Comparison of ENCODE assay signal across 1 cellular context in the genomic region with DNA sequence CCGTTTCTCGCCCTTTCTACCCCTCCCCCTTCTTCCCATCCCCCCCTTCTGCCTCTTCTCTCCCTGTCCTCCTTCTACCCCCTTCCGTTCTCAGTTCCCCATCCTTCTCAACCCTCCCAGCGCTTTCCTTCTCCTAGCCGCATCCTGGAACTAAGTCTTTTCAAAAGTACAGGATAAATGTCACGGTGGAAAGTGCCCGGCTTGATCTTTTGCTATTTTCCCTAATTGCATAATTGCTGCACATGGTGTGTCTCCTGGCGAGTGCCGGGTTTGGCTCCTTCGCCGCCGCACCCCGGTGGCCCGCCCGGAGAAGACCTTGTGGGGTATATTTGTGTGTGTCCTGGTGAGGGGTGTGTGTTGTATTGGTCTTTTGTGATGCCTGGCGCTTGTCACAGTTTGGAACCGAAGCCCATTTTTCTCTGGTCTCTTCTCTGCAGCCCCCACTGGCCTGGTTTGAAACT.
TF ChIP-seq lines count a peak whose summit lies in the region.

No MANE protein-coding gene starts in this region.

TF ChIP-seq in H1, 55 proteins besides CTCF, POLR2A, EP300 and RAD21 (continued from another document):
- TF ChIP-seq CEBPB (IDR thresholded peaks at IDR 0.05; ENCODE audit: low read depth, low read length): peak; percentile 17; the same call in 1 of the 2 replicates
- TF ChIP-seq ASH2L (IDR thresholded peaks at IDR 0.05; ENCODE audit: low read length): peak; percentile 67
- no peak for TF ChIP-seq SIN3A (conservative IDR thresholded peaks at IDR 0.05 in 1 of 2, IDR thresholded peaks at IDR 0.05 in 1 of 2; ENCODE audit: low read depth in 1 of 2, low read length in 2 of 2)
- TF ChIP-seq YY1 (IDR thresholded peaks at IDR 0.05; ENCODE audit: low read depth, low read length): no peak
- no peak for TF ChIP-seq BACH1 (IDR thresholded peaks at IDR 0.05; ENCODE audit: low read length)
- TF ChIP-seq SAP30 (IDR thresholded peaks at IDR 0.05; ENCODE audit: insufficient read depth, insufficient replicate concordance, low read length): peak; percentile 80
- TF ChIP-seq EZH2 (IDR thresholded peaks at IDR 0.05; ENCODE audit: low read depth, low read length, severe bottlenecking): no peak
- TF ChIP-seq RBBP5 (IDR thresholded peaks at IDR 0.05; ENCODE audit: borderline replicate concordance, low read depth, low read length): no peak
